26 cellular contexts compared by ENCODE assay signal in the genomic region with DNA sequence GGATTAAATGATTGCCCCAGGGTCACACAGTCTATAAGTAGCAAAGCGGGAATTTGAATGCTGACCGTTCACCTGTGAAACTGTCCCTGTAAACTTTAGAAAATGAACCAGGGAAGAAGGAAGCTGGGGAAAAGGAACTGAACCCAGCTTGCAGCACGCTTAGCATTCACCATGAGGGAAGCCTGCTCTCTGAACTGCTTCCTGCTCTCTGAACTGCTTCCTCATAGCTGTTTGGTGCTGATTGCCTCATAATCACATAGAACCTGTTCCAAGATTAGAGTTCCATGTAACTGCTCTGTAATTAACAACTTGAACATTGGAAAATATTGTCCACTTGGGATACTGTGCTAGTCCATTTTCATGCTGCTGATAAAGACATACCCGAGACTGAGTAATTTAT.
"Had no signal": no experiment of that assay in that cellular context is flagged by ENCODE, and none has a peak within 500 bp of the region (broad histone marks: within the 10 kb centered on the region; RNA-seq: fewer than 3 reads in every experiment).

No MANE protein-coding gene starts in this region.

- H3K4me1 ChIP-seq: adrenal gland, right atrium auricular region, tibial nerve had no signal

- ATAC-seq: naive thymus-derived CD8-positive, alpha-beta T cell; T-cell had no signal

- H3K27ac ChIP-seq: adrenal gland, cardiac muscle cell, coronary artery, dorsolateral prefrontal cortex, right atrium auricular region, tibial nerve had no signal

- H3K4me1 Mint-ChIP-seq: activated naive CD8-positive, alpha-beta T cell treated with anti-CD3 and anti-CD28 coated beads for 36 hours; brain had no signal

- DNase-seq: activated CD4-positive, alpha-beta T cell treated with anti-CD3 and anti-CD28 coated beads for 48 hours; activated CD4-positive, alpha-beta T cell treated with anti-CD3 and anti-CD28 coated beads, Interleukin-2, amount 50 U/mL, for 48 hours; activated CD4-positive, CD25-positive, alpha-beta regulatory T cell; activated CD8-positive, alpha-beta memory T cell treated with anti-CD3 and anti-CD28 coated beads, Interleukin-2, amount 10 ng/mL, durations not matched to agents 7 days and 5 days; activated effector memory CD4-positive, alpha-beta T cell treated with anti-CD3 and anti-CD28 coated beads, Interleukin-2, amount 50 U/mL, for 16 hours; activated naive CD4-positive, alpha-beta T cell treated with anti-CD3 and anti-CD28 coated beads for 36 hours; activated naive CD8-positive, alpha-beta T cell treated with anti-CD3 and anti-CD28 coated beads for 36 hours; adrenal gland; aorta; dorsolateral prefrontal cortex; foreskin fibroblast; head of caudate nucleus; hippocampal formation; kidney; midbrain; naive thymus-derived CD8-positive, alpha-beta T cell; stimulated activated CD4-positive, alpha-beta T cell treated with anti-CD3 and anti-CD28 coated beads, Interleukin-15, amount 100 ng/mL, for 24 hours; stimulated activated CD4-positive, alpha-beta T cell treated with anti-CD3 and anti-CD28 coated beads, Interleukin-2, amount 100 ng/mL, for 24 hours; stimulated activated naive CD4-positive, alpha-beta T cell treated with Interleukin-2 at 50 U/mL for 16 hours; T-cell had no signal

- H3K4me3 ChIP-seq: adrenal gland, cardiac muscle cell, coronary artery, dorsolateral prefrontal cortex, right atrium auricular region, tibial nerve had no signal

- H3K27me3 ChIP-seq: adrenal gland, cardiac muscle cell, right atrium auricular region, tibial nerve had no signal

- H3K9me3 ChIP-seq: adrenal gland had no signal

- H3K27ac Mint-ChIP-seq: activated CD8-positive, alpha-beta memory T cell treated with anti-CD3 and anti-CD28 coated beads, Interleukin-2, amount 10 ng/mL, durations not matched to agents 7 days and 5 days; activated naive CD4-positive, alpha-beta T cell treated with anti-CD3 and anti-CD28 coated beads for 36 hours; activated naive CD8-positive, alpha-beta T cell treated with anti-CD3 and anti-CD28 coated beads for 36 hours; brain; T-cell; T-helper 2 cell treated with Interferon-gamma antibody and Interleukin-4, amounts not matched to agents 5 μg/mL and 100 μg/mL, for 36 hours had no signal

- H3K36me3 ChIP-seq: adrenal gland, cardiac muscle cell, right atrium auricular region, tibial nerve had no signal

- H3K36me3 Mint-ChIP-seq: activated naive CD8-positive, alpha-beta T cell treated with anti-CD3 and anti-CD28 coated beads for 36 hours; brain had no signal

- H3K4me3 Mint-ChIP-seq: activated CD8-positive, alpha-beta memory T cell treated with anti-CD3 and anti-CD28 coated beads, Interleukin-2, amount 10 ng/mL, durations not matched to agents 7 days and 5 days; activated naive CD4-positive, alpha-beta T cell treated with anti-CD3 and anti-CD28 coated beads for 36 hours; activated naive CD8-positive, alpha-beta T cell treated with anti-CD3 and anti-CD28 coated beads for 36 hours; brain; naive thymus-derived CD8-positive, alpha-beta T cell; T-cell; T-helper 2 cell treated with Interferon-gamma antibody and Interleukin-4, amounts not matched to agents 5 μg/mL and 100 μg/mL, for 36 hours had no signal

- H3K27me3 Mint-ChIP-seq: activated CD8-positive, alpha-beta memory T cell treated with anti-CD3 and anti-CD28 coated beads, Interleukin-2, amount 10 ng/mL, durations not matched to agents 7 days and 5 days; activated naive CD8-positive, alpha-beta T cell treated with anti-CD3 and anti-CD28 coated beads for 36 hours; T-cell had no signal
